1 cellular context compared by ENCODE assay signal in genomic region chr6:48048460-48049146, GRCh38.
TF ChIP-seq lines count a peak whose summit lies in the region.

No MANE protein-coding gene starts in this region.

TF ChIP-seq in GM23338, 12 proteins besides CTCF, POLR2A, EP300 and RAD21 (continued from another document):
- TF ChIP-seq ZNF462 (CRISPR knock-in tag; IDR thresholded peaks at IDR 0.05) (no peak), ZNF331 (CRISPR knock-in tag; IDR thresholded peaks at IDR 0.05; ENCODE audit: low read depth) (no peak), NANOG (IDR thresholded peaks at IDR 0.05; ENCODE audit: borderline replicate concordance) (no peak), POLR2AphosphoS5 (IDR thresholded peaks at IDR 0.05; ENCODE audit: low read depth) (no peak), ETS1 (IDR thresholded peaks at IDR 0.05) (no peak), EZH2phosphoT487 (IDR thresholded peaks at IDR 0.05; ENCODE audit: unreplicated experiment) (no peak)
